ENCODE assay signal across 11 cellular contexts in the genomic region with DNA sequence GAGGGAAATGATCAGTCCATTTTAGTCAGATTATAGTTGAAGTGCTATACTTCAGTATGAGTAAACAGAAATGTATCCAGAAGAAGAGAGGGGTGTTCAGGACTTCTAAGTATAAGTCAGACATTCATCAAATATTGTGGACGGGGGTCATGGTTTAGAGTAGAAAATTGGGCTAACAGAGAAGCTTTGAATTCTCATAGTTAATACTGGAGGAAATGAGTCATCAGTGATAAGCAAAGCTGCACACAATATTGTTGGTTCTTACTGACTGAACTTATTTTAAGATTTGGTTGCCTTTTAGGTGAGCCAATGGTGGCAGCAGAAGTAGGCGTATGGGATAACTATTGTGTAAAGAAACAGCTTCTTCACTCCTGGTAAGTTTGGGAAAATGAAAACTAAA. TPM values are rescaled to one million over a fixed set of nuclear protein-coding genes. Genes with fewer than 3 reads are reported as not detected.
DNase-seq lines count a peak whose midpoint lies in the region; ATAC-seq and TF ChIP-seq lines count a peak whose summit lies in the region.
"Had no signal": no experiment of that assay in that cellular context is flagged by ENCODE, and none has a peak within 500 bp of the region (broad histone marks: within the 10 kb centered on the region; RNA-seq: fewer than 3 reads in every experiment).

No MANE protein-coding gene starts in this region.

- H3K9me3 ChIP-seq in RWPE2 (ENCODE audit: severe bottlenecking), result no peaks in the 10 kb centered on the region
- H3K9me3 ChIP-seq in gastrocnemius medialis, result no peaks in the 10 kb centered on the region
- H3K9me3 ChIP-seq: BLaER1, pancreas had no signal

- DNase-seq in activated CD4-positive, alpha-beta T cell treated with anti-CD3 and anti-CD28 coated beads for 36 hours, result no peak
- no peak for DNase-seq in activated CD4-positive, alpha-beta T cell treated with anti-CD3 and anti-CD28 coated beads, Interleukin-2, amount 50 U/mL, for 4 hours
- DNase-seq in RWPE2 (ENCODE audit: low spot score) (no peak), choroid plexus epithelial cell (ENCODE audit: low read depth) (peak; percentile 81), gastrocnemius medialis (no peak), NK-92 (lab: John Stamatoyannopoulos, UW; ENCODE audit: unreplicated experiment) (no peak)
- DNase-seq: pancreas had no signal

- H3K4me3 ChIP-seq in RWPE2 (ENCODE audit: severe bottlenecking), result no peak overlapping the region
- H3K4me3 ChIP-seq in choroid plexus epithelial cell (ENCODE audit: low read depth, low read length), result no peak overlapping the region
- no peak overlapping the region for H3K4me3 ChIP-seq in gastrocnemius medialis
- H3K4me3 ChIP-seq: BLaER1, pancreas had no signal

- H3K9me3 Mint-ChIP-seq in activated CD4-positive, alpha-beta T cell treated with anti-CD3 and anti-CD28 coated beads for 36 hours (ENCODE audit: low read depth), result no peaks in the 10 kb centered on the region

- peak overlapping the region; percentile 1 for H3K4me3 Mint-ChIP-seq in activated CD4-positive, alpha-beta T cell treated with anti-CD3 and anti-CD28 coated beads for 36 hours

- H3K27me3 ChIP-seq in RWPE2 (ENCODE audit: insufficient read depth, poor library complexity, severe bottlenecking), result no peaks in the 10 kb centered on the region
- H3K27me3 ChIP-seq in gastrocnemius medialis, result no peaks in the 10 kb centered on the region
- H3K27me3 ChIP-seq: BLaER1, pancreas had no signal

- POLR2A ChIA-PET in activated CD4-positive, alpha-beta T cell treated with anti-CD3 and anti-CD28 coated beads for 36 hours (lab: Charles Lee), result interaction anchor here (0.6 kb wide), 1 partner anchor 36 kb away, joined by 3 read pairs; no protein-coding TSS in a partner anchor

- TF ChIP-seq CTCF in RWPE2 (IDR thresholded peaks at IDR 0.05; ENCODE audit: poor library complexity, severe bottlenecking) (no peak), choroid plexus epithelial cell (conservative IDR thresholded peaks at IDR 0.05; ENCODE audit: low read depth, low read length) (no peak), gastrocnemius medialis (IDR thresholded peaks at IDR 0.05 in 4 of 5, conservative IDR thresholded peaks at IDR 0.05 in 1 of 5) (no peak)

- H3K36me3 ChIP-seq in RWPE2 (ENCODE audit: low read depth) (peaks cover 73% of the 10 kb centered on the region), gastrocnemius medialis (peaks cover 0 to 59% of the 10 kb centered on the region in 2 donors)

- CTCF ChIA-PET in activated CD4-positive, alpha-beta T cell treated with anti-CD3 and anti-CD28 coated beads for 36 hours (lab: Charles Lee), result interaction anchor here (1.1 to 1.7 kb wide), 4 partner anchors 9 to 16 kb away, joined by 3 to 6 read pairs (median 4); a partner anchor contains a TSS

- TF ChIP-seq POLR2A in gastrocnemius medialis (IDR thresholded peaks at IDR 0.05), result no peak

- H3K27ac ChIP-seq in RWPE2 (ENCODE audit: poor library complexity, severe bottlenecking) (peak overlapping the region; percentile 69), gastrocnemius medialis (peak overlapping the region in 3 of 4 donors; percentile 12 to 97 (median 94))
- H3K27ac ChIP-seq: BLaER1 had no signal

- peaks cover 53% of the 10 kb centered on the region for H3K4me1 Mint-ChIP-seq in activated CD4-positive, alpha-beta T cell treated with anti-CD3 and anti-CD28 coated beads for 36 hours

- peak overlapping the region; percentile 84 for H3K27ac Mint-ChIP-seq in activated CD4-positive, alpha-beta T cell treated with anti-CD3 and anti-CD28 coated beads for 36 hours

- intact Hi-C loops in activated CD4-positive, alpha-beta T cell treated with anti-CD3 and anti-CD28 coated beads for 36 hours (cut with DNase I, micrococcal nuclease), result no loop called here
- intact Hi-C loops in gastrocnemius medialis (cut with DNase I; ENCODE audit: low total_unique reads), result no loop called here

- peaks cover 22% of the 10 kb centered on the region for H3K4me1 ChIP-seq in RWPE2 (ENCODE audit: insufficient read depth, poor library complexity, severe bottlenecking)
- peaks cover 6 to 13% of the 10 kb centered on the region in 2 donors for H3K4me1 ChIP-seq in gastrocnemius medialis

- H3K27me3 Mint-ChIP-seq in activated CD4-positive, alpha-beta T cell treated with anti-CD3 and anti-CD28 coated beads for 36 hours, result no peaks in the 10 kb centered on the region

- ATAC-seq in activated CD4-positive, alpha-beta T cell treated with anti-CD3 and anti-CD28 coated beads for 36 hours, result peak; percentile 30
- ATAC-seq in RWPE2 (ENCODE audit: low read depth) (peak; percentile 28), gastrocnemius medialis (no peak), HG03378 (IDR thresholded peaks at IDR 0.05; ENCODE audit: unreplicated experiment) (no peak), GM21825 (IDR thresholded peaks at IDR 0.05; ENCODE audit: unreplicated experiment) (no peak)

- in situ Hi-C loops in gastrocnemius medialis (cut with MboI; ENCODE audit: low sequenced_read_pairs in 4 of 4), result loop anchor here in 1 of 4 donors (25.0 kb wide), 3 partner anchors 100 to 1300 kb away; a partner anchor contains a TSS

- H3K36me3 Mint-ChIP-seq in activated CD4-positive, alpha-beta T cell treated with anti-CD3 and anti-CD28 coated beads for 36 hours (ENCODE audit: low read depth), result peaks cover 61% of the 10 kb centered on the region

RNA-seq across cellular contexts. Expression of a gene that starts 1.7 kb away (rescaled TPM):
- 100 to 1,000 TPM; 117 to 128 TPM for total RNA-seq in activated CD4-positive, alpha-beta T cell treated with anti-CD3 and anti-CD28 coated beads for 36 hours
- 10 to 100 TPM; 29.8 to 32.0 (median 31.1) TPM for total RNA-seq in gastrocnemius medialis

RNA-seq across cellular contexts. Expression of a gene that starts 10.8 kb away (rescaled TPM):
- total RNA-seq in activated CD4-positive, alpha-beta T cell treated with anti-CD3 and anti-CD28 coated beads for 36 hours, result 100 to 1,000 TPM; 182 to 237 TPM
- 100 to 1,000 TPM in 3 of 4 donors, 10 to 100 TPM in 1; 95.9 to 158 (median 114) TPM for total RNA-seq in gastrocnemius medialis

RNA-seq across cellular contexts. Expression of a gene that starts 11.1 kb away (rescaled TPM):
- 10 to 100 TPM; 24.4 to 30.3 TPM for total RNA-seq in activated CD4-positive, alpha-beta T cell treated with anti-CD3 and anti-CD28 coated beads for 36 hours
- 1 to 10 TPM; 2.1 to 4.7 (median 3.9) TPM for total RNA-seq in gastrocnemius medialis

RNA-seq across cellular contexts. Expression of a gene that starts 30.4 kb away (rescaled TPM):
- 1 to 10 TPM; 1.2 to 1.6 TPM for total RNA-seq in activated CD4-positive, alpha-beta T cell treated with anti-CD3 and anti-CD28 coated beads for 36 hours
- total RNA-seq in gastrocnemius medialis, result 100 to 1,000 TPM in 1 of 4 donors, 10 to 100 TPM in 3; 30.1 to 211 (median 57.2) TPM
- total RNA-seq: epithelial cell of proximal tubule had no signal

RNA-seq across cellular contexts. Expression of a gene that starts 43.9 kb away (rescaled TPM):
- 100 to 1,000 TPM; 537 to 693 TPM for total RNA-seq in activated CD4-positive, alpha-beta T cell treated with anti-CD3 and anti-CD28 coated beads for 36 hours
- 100 to 1,000 TPM; 540 to 822 (median 655) TPM for total RNA-seq in gastrocnemius medialis

Comparison
In these comparisons a context has a peak if more than half of its experiments do, and no peak if none do; other contexts are left out.
1. ATAC-seq: peak in activated CD4-positive, alpha-beta T cell treated with anti-CD3 and anti-CD28 coated beads for 36 hours (single experiment) and RWPE2 (single experiment); none in gastrocnemius medialis (0 of 2), HG03378 (single experiment) and GM21825 (single experiment).
2. RNA of a gene that starts 11.1 kb away (total RNA-seq): 24.4 to 30.3 TPM in activated CD4-positive, alpha-beta T cell treated with anti-CD3 and anti-CD28 coated beads for 36 hours; 2.1 to 4.7 TPM in gastrocnemius medialis; every median in the first group is over 4 times any median in the second.